20 cellular contexts compared by ENCODE assay signal in the genomic region with DNA sequence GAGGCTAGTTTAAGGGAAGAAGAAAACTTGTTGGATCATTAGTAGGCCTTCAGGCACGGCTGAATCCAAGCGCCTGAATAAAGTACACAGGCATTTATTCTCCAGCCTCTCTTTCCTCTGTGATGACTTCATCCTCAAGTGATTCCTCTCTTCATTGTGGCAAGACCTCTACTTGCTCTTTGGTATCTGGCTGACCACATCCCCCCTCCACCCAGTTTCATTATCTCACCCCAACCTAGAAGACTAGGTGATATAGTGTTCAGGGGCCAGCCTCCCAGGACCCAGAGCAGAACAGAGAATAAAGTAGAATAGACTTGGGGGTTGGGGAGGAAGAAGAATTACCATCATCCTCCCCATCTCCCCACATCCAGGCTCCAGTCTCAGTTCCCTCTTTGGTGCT.
A peak's percentile ranks its signal among the peaks of the same experiment; 100 is the strongest.
DNase-seq lines count a peak whose midpoint lies in the region; ATAC-seq and TF ChIP-seq lines count a peak whose summit lies in the region.
"Had no signal": no experiment of that assay in that cellular context is flagged by ENCODE, and none has a peak within 500 bp of the region (broad histone marks: within the 10 kb centered on the region; RNA-seq: fewer than 3 reads in every experiment).

No MANE protein-coding gene starts in this region.

- peak overlapping the region; percentile 13 to 52 for H3K27ac Mint-ChIP-seq in natural killer cell
- H3K27ac Mint-ChIP-seq: activated naive CD4-positive, alpha-beta T cell treated with anti-CD3 and anti-CD28 coated beads, Interleukin-2, amount 50 U/mL, for 24 hours; IgD-negative memory B cell; nephron progenitor cell; stimulated activated memory B cell treated with anti-CD40 and anti-IgM and Interleukin-4, amounts not matched to agents 10 μg/mL and 1 μg/mL and 100 μg/mL, for 72 hours had no signal

- intact Hi-C loops in natural killer cell (cut with micrococcal nuclease) = no loop called here

- ATAC-seq in GM18909 (IDR thresholded peaks at IDR 0.05; ENCODE audit: poor library complexity, unreplicated experiment) (peak; percentile 61), natural killer cell (peak in 1 of 3 donors; percentile 80), GM21576 (IDR thresholded peaks at IDR 0.05; ENCODE audit: unreplicated experiment) (no peak)
- ATAC-seq: gastroesophageal sphincter; stimulated activated memory B cell treated with anti-CD40 and anti-IgM and Interleukin-4, amounts not matched to agents 10 μg/mL and 1 μg/mL and 100 μg/mL, for 72 hours had no signal

- H3K4me3 Mint-ChIP-seq in natural killer cell = peak overlapping the region; percentile 28
- H3K4me3 Mint-ChIP-seq: activated naive CD4-positive, alpha-beta T cell treated with anti-CD3 and anti-CD28 coated beads, Interleukin-2, amount 50 U/mL, for 24 hours; IgD-negative memory B cell; nephron progenitor cell; stimulated activated memory B cell treated with anti-CD40 and anti-IgM and Interleukin-4, amounts not matched to agents 10 μg/mL and 1 μg/mL and 100 μg/mL, for 72 hours had no signal

- no peaks in the 10 kb centered on the region for H3K27me3 Mint-ChIP-seq in natural killer cell (ENCODE audit: low read depth in 2 of 2)
- H3K27me3 Mint-ChIP-seq: activated naive CD4-positive, alpha-beta T cell treated with anti-CD3 and anti-CD28 coated beads, Interleukin-2, amount 50 U/mL, for 24 hours; stimulated activated memory B cell treated with anti-CD40 and anti-IgM and Interleukin-4, amounts not matched to agents 10 μg/mL and 1 μg/mL and 100 μg/mL, for 72 hours had no signal

- H3K9me3 Mint-ChIP-seq in natural killer cell = no peaks in the 10 kb centered on the region
- H3K9me3 Mint-ChIP-seq: activated naive CD4-positive, alpha-beta T cell treated with anti-CD3 and anti-CD28 coated beads, Interleukin-2, amount 50 U/mL, for 24 hours; IgD-negative memory B cell; nephron progenitor cell; stimulated activated memory B cell treated with anti-CD40 and anti-IgM and Interleukin-4, amounts not matched to agents 10 μg/mL and 1 μg/mL and 100 μg/mL, for 72 hours had no signal

- no peak for TF ChIP-seq CTCF in natural killer cell (IDR thresholded peaks at IDR 0.05)

- H3K36me3 Mint-ChIP-seq in natural killer cell = no peaks in the 10 kb centered on the region

- peaks cover 28% of the 10 kb centered on the region in 2 donors for H3K4me1 Mint-ChIP-seq in natural killer cell
- H3K4me1 Mint-ChIP-seq: activated naive CD4-positive, alpha-beta T cell treated with anti-CD3 and anti-CD28 coated beads, Interleukin-2, amount 50 U/mL, for 24 hours had no signal

- peak; percentile 43 for DNase-seq in EL
- DNase-seq in amniotic epithelial cell (ENCODE audit: low read depth) = peak; percentile 54
- no peak for DNase-seq in natural killer cell
- no peak for DNase-seq in amygdala (lab: John Stamatoyannopoulos, UW)
- DNase-seq in pons (ENCODE audit: low spot score) = no peak
- DNase-seq: activated CD4-positive, alpha-beta T cell treated with anti-CD3 and anti-CD28 coated beads for 4 hours; activated T-cell treated with anti-CD3 and anti-CD28 coated beads, Interleukin-2, amount 50 U/mL, for 1 hour; DMS153; NCI-H187 treated with DMSO at 0.1 percent for 48 hours; NCI-H446 treated with DMSO at 0.1 percent for 48 hours; nephron progenitor cell; OCI-M1; stimulated activated CD4-positive, alpha-beta T cell treated with anti-CD3 and anti-CD28 coated beads, Interleukin-12 subunit alpha, Interleukin-12 subunit beta, amount 100 ng/mL, for 4 hours; T1000 had no signal

Comparison
In these comparisons a context has a peak if more than half of its experiments do, and no peak if none do; other contexts are left out.
1. DNase-seq: peak in EL (single experiment) and amniotic epithelial cell (single experiment); none in natural killer cell (single experiment), amygdala (0 of 56) and pons (single experiment).